Comparison of ENCODE assay signal across 3 cellular contexts in the genomic region with DNA sequence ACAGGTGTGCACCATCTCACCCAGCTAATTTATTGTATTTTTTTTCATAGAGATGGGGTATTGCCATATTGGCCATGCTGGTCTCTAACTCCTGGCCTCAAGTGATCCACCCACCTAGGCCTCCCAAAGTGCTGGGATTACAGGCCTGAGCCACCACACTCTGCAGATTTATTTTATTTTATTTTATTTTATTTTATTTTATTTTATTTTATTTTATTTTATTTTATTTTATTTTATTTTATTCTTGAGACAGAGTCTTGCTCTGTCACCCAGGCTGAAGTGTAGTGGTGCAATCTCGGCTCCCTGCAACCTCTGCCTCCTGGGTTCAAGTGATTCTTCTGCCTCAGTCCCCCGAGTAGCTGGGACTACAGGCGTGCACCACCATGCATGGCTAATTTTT. TPM values are rescaled to one million over a fixed set of nuclear protein-coding genes. Genes with fewer than 3 reads are reported as not detected.
"Had no signal": no experiment of that assay in that cellular context is flagged by ENCODE, and none has a peak within 500 bp of the region (broad histone marks: within the 10 kb centered on the region; RNA-seq: fewer than 3 reads in every experiment).

No MANE protein-coding gene starts in this region.

RNA-seq across cellular contexts. Expression of a gene that starts 15.0 kb away (rescaled TPM):
- total RNA-seq: HepG2, HT-29 had no signal
- polyA plus RNA-seq: HepG2, IgD-negative memory B cell had no signal
